ENCODE assay signal across 12 cellular contexts in the genomic region with DNA sequence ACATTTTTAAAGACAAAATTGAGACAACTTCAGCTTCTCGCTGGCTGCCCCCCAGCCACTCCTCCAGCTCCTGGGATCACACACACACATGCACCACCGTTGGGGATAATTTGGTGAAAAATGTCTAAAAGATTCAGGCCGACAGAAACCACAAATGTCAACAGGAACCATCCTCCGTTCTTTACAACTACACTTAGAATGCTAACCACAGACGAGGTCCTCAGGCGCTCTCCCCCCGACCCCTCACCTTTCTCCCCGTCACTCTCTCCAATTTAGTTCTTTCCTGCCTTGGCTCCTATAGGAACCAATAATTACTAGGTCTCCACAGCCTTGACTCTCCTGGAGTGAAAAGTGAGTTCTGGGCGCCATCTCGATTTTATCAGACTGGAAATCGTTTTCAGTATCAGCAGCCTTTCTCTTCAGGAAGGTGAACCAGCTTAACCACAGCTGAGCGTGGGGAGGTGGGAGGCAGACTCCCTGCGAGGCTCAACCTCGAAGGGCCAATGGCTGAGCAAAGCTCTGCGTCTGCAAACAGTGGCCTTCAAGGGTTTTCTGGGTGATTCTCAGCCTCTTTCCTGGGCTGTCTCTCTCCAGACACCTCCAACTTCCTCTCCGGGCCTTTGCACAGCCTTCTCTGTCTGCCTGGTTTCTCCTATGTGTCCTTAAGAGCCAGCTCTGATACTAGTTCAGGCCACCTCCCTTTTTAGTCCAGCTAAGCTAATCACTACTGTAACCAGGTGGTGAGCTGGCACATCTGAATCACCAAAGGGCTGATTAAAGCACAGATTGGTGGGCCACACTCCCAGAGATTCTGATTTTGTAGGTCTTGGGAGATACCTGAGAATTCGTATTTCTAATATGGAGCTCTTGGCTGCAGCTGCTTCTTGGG.
DNase-seq lines count a peak whose midpoint lies in the region; ATAC-seq and TF ChIP-seq lines count a peak whose summit lies in the region.
"Had no signal": no experiment of that assay in that cellular context is flagged by ENCODE, and none has a peak within 500 bp of the region (broad histone marks: within the 10 kb centered on the region; RNA-seq: fewer than 3 reads in every experiment).

No MANE protein-coding gene starts in this region.

- peak overlapping the region; percentile 4 for H3K4me3 ChIP-seq in CD8-positive, alpha-beta memory T cell (ENCODE audit: low read length)
- H3K4me3 ChIP-seq in esophagus muscularis mucosa: no peak overlapping the region
- H3K4me3 ChIP-seq: MG63 had no signal

- peak in 2 of 5 donors; percentile 8 to 61 for DNase-seq in CD8-positive, alpha-beta memory T cell
- peak; percentile 42 for DNase-seq in T-helper 22 cell (ENCODE audit: low read depth)
- peak; percentile 70 for DNase-seq in activated naive CD4-positive, alpha-beta T cell treated with anti-CD3 and anti-CD28 coated beads, Interleukin-2, amount 10 ng/mL, durations not matched to agents 7 days and 5 days
- no peak for DNase-seq in neural crest cell (ENCODE audit: low read depth, low spot score)
- no peak for DNase-seq in esophagus muscularis mucosa (ENCODE audit: extremely low spot score)
- DNase-seq in NCI-H128 (lab: John Stamatoyannopoulos, UW; ENCODE audit: unreplicated experiment): no peak
- no peak for DNase-seq in DMS53 treated with DMSO at 0.1 percent for 48 hours (lab: John Stamatoyannopoulos, UW; ENCODE audit: unreplicated experiment)
- DNase-seq: BE2C, mesenchymal stem cell, MG63 had no signal

- ATAC-seq in GM21529 (IDR thresholded peaks at IDR 0.05; ENCODE audit: unreplicated experiment): no peak
- ATAC-seq: esophagus mucosa had no signal

- H3K27ac ChIP-seq in CD8-positive, alpha-beta memory T cell (ENCODE audit: low read depth, low read length): peak overlapping the region; percentile 18
- H3K27ac ChIP-seq in esophagus muscularis mucosa (replicated peaks in 1 of 4): peak overlapping the region in 1 of 4 donors; percentile 55

- intact Hi-C loops in esophagus muscularis mucosa (cut with DNase I): no loop called here

- 88% methylated on average over 17 of the region's 17 CpGs for WGBS in esophagus muscularis mucosa

- TF ChIP-seq EP300 in esophagus muscularis mucosa (IDR thresholded peaks at IDR 0.05): no peak

- peak overlapping the region; percentile 62 to 93 (median 73) for H3K4me3 Mint-ChIP-seq in CD8-positive, alpha-beta memory T cell
- H3K4me3 Mint-ChIP-seq in activated naive CD4-positive, alpha-beta T cell treated with anti-CD3 and anti-CD28 coated beads, Interleukin-2, amount 10 ng/mL, durations not matched to agents 7 days and 5 days: peak overlapping the region; percentile 66
- no peak overlapping the region for H3K4me3 Mint-ChIP-seq in neural crest cell

- no peaks in the 10 kb centered on the region for H3K27me3 ChIP-seq in CD8-positive, alpha-beta memory T cell (ENCODE audit: insufficient read depth, low read length, poor library complexity, severe bottlenecking)
- peaks cover 0 to 11% (median 3%) of the 10 kb centered on the region in 4 donors for H3K27me3 ChIP-seq in esophagus muscularis mucosa
- H3K27me3 ChIP-seq: MG63 had no signal

- TF ChIP-seq CTCF in neural crest cell (conservative IDR thresholded peaks at IDR 0.05) (no peak), esophagus muscularis mucosa (IDR thresholded peaks at IDR 0.05) (no peak)

- no peaks in the 10 kb centered on the region for H3K36me3 Mint-ChIP-seq in CD8-positive, alpha-beta memory T cell
- no peaks in the 10 kb centered on the region for H3K36me3 Mint-ChIP-seq in activated naive CD4-positive, alpha-beta T cell treated with anti-CD3 and anti-CD28 coated beads, Interleukin-2, amount 10 ng/mL, durations not matched to agents 7 days and 5 days
- H3K36me3 Mint-ChIP-seq in neural crest cell (ENCODE audit: low read depth): no peaks in the 10 kb centered on the region

- peak overlapping the region; percentile 87 to 99 (median 95) for H3K27ac Mint-ChIP-seq in CD8-positive, alpha-beta memory T cell
- H3K27ac Mint-ChIP-seq in activated naive CD4-positive, alpha-beta T cell treated with anti-CD3 and anti-CD28 coated beads, Interleukin-2, amount 10 ng/mL, durations not matched to agents 7 days and 5 days: peak overlapping the region; percentile 91
- H3K27ac Mint-ChIP-seq in neural crest cell (ENCODE audit: unreplicated experiment): peak overlapping the region; percentile 92

- H3K4me1 Mint-ChIP-seq in CD8-positive, alpha-beta memory T cell: peaks cover 23 to 40% (median 24%) of the 10 kb centered on the region in 3 donors
- peaks cover 48% of the 10 kb centered on the region for H3K4me1 Mint-ChIP-seq in activated naive CD4-positive, alpha-beta T cell treated with anti-CD3 and anti-CD28 coated beads, Interleukin-2, amount 10 ng/mL, durations not matched to agents 7 days and 5 days
- peaks cover 37% of the 10 kb centered on the region for H3K4me1 Mint-ChIP-seq in neural crest cell

- POLR2A ChIA-PET in CD8-positive, alpha-beta memory T cell (lab: Charles Lee): no interaction called here

- H3K9me3 ChIP-seq in CD8-positive, alpha-beta memory T cell (ENCODE audit: low read length): no peaks in the 10 kb centered on the region
- H3K9me3 ChIP-seq in esophagus muscularis mucosa: no peaks in the 10 kb centered on the region
- H3K9me3 ChIP-seq: BE2C, MG63 had no signal

- CTCF ChIA-PET in CD8-positive, alpha-beta memory T cell (lab: Charles Lee): no interaction called here
- CTCF ChIA-PET in activated naive CD4-positive, alpha-beta T cell treated with anti-CD3 and anti-CD28 coated beads, Interleukin-2, amount 10 ng/mL, durations not matched to agents 7 days and 5 days (lab: Charles Lee): interaction anchor here (1.4 kb wide), 2 partner anchors 9 to 117 kb away, joined by 3 read pairs; no protein-coding TSS in a partner anchor

- no peaks in the 10 kb centered on the region for H3K36me3 ChIP-seq in CD8-positive, alpha-beta memory T cell (ENCODE audit: insufficient read depth, low read length)
- no peaks in the 10 kb centered on the region for H3K36me3 ChIP-seq in esophagus muscularis mucosa
- H3K36me3 ChIP-seq: BE2C, MG63 had no signal

- peaks cover 43% of the 10 kb centered on the region for H3K4me1 ChIP-seq in CD8-positive, alpha-beta memory T cell (ENCODE audit: insufficient read depth, low read length)
- H3K4me1 ChIP-seq in esophagus muscularis mucosa: peaks cover 3 to 18% (median 11%) of the 10 kb centered on the region in 4 donors
- H3K4me1 ChIP-seq: BE2C had no signal

- H3K9me3 Mint-ChIP-seq in CD8-positive, alpha-beta memory T cell: no peaks in the 10 kb centered on the region
- no peaks in the 10 kb centered on the region for H3K9me3 Mint-ChIP-seq in activated naive CD4-positive, alpha-beta T cell treated with anti-CD3 and anti-CD28 coated beads, Interleukin-2, amount 10 ng/mL, durations not matched to agents 7 days and 5 days
- H3K9me3 Mint-ChIP-seq in neural crest cell: no peaks in the 10 kb centered on the region

- TF ChIP-seq POLR2A in esophagus muscularis mucosa (IDR thresholded peaks at IDR 0.05; ENCODE audit: low read depth): no peak

- peaks cover 0 to 8% of the 10 kb centered on the region in 2 donors for H3K27me3 Mint-ChIP-seq in CD8-positive, alpha-beta memory T cell
- peaks cover 14% of the 10 kb centered on the region for H3K27me3 Mint-ChIP-seq in activated naive CD4-positive, alpha-beta T cell treated with anti-CD3 and anti-CD28 coated beads, Interleukin-2, amount 10 ng/mL, durations not matched to agents 7 days and 5 days
- no peaks in the 10 kb centered on the region for H3K27me3 Mint-ChIP-seq in neural crest cell (ENCODE audit: low read depth)

Comparison
In these comparisons a context has a peak if more than half of its experiments do, and no peak if none do; other contexts are left out.
1. DNase-seq: peak in T-helper 22 cell (single experiment) and activated naive CD4-positive, alpha-beta T cell treated with anti-CD3 and anti-CD28 coated beads, Interleukin-2, amount 10 ng/mL, durations not matched to agents 7 days and 5 days (single experiment); none in neural crest cell (single experiment), esophagus muscularis mucosa (single experiment), NCI-H128 (single experiment) and DMS53 treated with DMSO at 0.1 percent for 48 hours (single experiment).
2. Peak in every context shown above with its lines, with median percentiles within 50 percentile points of each other: H3K27ac Mint-ChIP-seq.